2 cellular contexts compared by ENCODE assay signal in the genomic region with DNA sequence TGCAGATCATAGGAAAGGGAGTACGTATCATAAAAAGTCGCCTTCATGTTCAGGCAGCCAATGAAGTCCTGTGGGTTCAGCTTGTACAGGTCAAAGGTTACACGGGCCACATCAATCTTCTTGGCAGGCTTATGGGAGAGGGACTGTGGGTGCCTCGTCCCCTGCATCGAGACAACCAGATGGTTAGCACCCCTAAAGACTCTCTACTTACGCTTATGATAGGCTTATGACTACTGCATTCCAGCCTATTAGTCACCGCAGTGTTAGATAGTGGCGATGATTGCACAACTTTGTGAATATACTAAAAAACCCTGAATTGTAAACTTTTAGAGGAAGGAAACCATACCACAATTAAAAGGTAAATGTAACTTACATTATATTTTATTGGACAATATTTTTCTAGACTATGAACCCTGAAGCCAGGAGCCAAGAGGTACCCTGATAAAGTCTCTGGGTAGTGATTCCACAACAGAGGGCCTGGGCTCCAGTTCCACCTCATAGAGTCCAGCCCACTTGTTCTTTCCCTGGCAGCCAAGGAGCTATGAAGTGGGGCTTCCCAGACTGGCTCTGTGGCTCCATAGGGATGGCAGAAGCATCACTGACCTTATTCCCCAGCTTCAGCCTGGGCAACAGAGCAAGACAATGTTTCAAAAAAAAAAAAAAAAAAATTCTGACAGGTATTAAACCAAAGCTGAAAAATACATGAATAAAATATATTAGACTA.
TF ChIP-seq lines count a peak whose summit lies in the region.

No MANE protein-coding gene starts in this region.

TF ChIP-seq in SK-N-SH, 30 proteins besides CTCF, POLR2A, EP300 and RAD21 (continued from another document):
- TF ChIP-seq, protein P1, sequence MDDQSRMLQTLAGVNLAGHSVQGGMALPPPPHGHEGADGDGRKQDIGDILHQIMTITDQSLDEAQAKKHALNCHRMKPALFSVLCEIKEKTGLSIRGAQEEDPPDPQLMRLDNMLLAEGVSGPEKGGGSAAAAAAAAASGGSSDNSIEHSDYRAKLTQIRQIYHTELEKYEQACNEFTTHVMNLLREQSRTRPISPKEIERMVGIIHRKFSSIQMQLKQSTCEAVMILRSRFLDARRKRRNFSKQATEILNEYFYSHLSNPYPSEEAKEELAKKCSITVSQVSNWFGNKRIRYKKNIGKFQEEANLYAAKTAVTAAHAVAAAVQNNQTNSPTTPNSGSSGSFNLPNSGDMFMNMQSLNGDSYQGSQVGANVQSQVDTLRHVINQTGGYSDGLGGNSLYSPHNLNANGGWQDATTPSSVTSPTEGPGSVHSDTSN (IDR thresholded peaks at IDR 0.05) = 0 out of 2 replicates have a peak, but pooled peaks have one; percentile 5
- TF ChIP-seq, protein P2, sequence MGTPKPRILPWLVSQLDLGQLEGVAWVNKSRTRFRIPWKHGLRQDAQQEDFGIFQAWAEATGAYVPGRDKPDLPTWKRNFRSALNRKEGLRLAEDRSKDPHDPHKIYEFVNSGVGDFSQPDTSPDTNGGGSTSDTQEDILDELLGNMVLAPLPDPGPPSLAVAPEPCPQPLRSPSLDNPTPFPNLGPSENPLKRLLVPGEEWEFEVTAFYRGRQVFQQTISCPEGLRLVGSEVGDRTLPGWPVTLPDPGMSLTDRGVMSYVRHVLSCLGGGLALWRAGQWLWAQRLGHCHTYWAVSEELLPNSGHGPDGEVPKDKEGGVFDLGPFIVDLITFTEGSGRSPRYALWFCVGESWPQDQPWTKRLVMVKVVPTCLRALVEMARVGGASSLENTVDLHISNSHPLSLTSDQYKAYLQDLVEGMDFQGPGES (IDR thresholded peaks at IDR 0.05; ENCODE audit: low read depth, low read length) = no peak
- TF ChIP-seq FOSL2 (IDR thresholded peaks at IDR 0.05; ENCODE audit: borderline replicate concordance, low read depth) = peak; percentile 67; the same call in 1 of the 2 replicates
- no peak for TF ChIP-seq TAF1 (IDR thresholded peaks at IDR 0.05; ENCODE audit: borderline replicate concordance, low read depth, low read length)
- peak; percentile 38; the same call in 1 of the 2 replicates for TF ChIP-seq TCF12 (IDR thresholded peaks at IDR 0.05)
- TF ChIP-seq CHD2 (IDR thresholded peaks at IDR 0.05; ENCODE audit: low read length, partially characterized antibody) = no peak
- TF ChIP-seq MEF2A (IDR thresholded peaks at IDR 0.05; ENCODE audit: borderline replicate concordance, low read depth) = no peak

TF ChIP-seq in SK-N-SH treated with all-trans-retinoic acid at 6 μM for 48 hours, 23 proteins besides CTCF, POLR2A, EP300 and RAD21:
- TF ChIP-seq, protein P3, sequence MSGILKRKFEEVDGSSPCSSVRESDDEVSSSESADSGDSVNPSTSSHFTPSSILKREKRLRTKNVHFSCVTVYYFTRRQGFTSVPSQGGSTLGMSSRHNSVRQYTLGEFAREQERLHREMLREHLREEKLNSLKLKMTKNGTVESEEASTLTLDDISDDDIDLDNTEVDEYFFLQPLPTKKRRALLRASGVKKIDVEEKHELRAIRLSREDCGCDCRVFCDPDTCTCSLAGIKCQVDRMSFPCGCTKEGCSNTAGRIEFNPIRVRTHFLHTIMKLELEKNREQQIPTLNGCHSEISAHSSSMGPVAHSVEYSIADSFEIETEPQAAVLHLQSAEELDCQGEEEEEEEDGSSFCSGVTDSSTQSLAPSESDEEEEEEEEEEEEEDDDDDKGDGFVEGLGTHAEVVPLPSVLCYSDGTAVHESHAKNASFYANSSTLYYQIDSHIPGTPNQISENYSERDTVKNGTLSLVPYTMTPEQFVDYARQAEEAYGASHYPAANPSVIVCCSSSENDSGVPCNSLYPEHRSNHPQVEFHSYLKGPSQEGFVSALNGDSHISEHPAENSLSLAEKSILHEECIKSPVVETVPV (CRISPR knock-in tag; IDR thresholded peaks at IDR 0.05) = no peak
- TF ChIP-seq, protein P4, sequence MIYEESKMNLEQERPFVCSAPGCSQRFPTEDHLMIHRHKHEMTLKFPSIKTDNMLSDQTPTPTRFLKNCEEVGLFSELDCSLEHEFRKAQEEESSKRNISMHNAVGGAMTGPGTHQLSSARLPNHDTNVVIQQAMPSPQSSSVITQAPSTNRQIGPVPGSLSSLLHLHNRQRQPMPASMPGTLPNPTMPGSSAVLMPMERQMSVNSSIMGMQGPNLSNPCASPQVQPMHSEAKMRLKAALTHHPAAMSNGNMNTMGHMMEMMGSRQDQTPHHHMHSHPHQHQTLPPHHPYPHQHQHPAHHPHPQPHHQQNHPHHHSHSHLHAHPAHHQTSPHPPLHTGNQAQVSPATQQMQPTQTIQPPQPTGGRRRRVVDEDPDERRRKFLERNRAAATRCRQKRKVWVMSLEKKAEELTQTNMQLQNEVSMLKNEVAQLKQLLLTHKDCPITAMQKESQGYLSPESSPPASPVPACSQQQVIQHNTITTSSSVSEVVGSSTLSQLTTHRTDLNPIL (CRISPR knock-in tag; IDR thresholded peaks at IDR 0.05; ENCODE audit: low read depth) = no peak
- TF ChIP-seq RARB (CRISPR knock-in tag; IDR thresholded peaks at IDR 0.05) = no peak
- no peak for TF ChIP-seq ESRRG (CRISPR knock-in tag; IDR thresholded peaks at IDR 0.05)
- no peak for TF ChIP-seq SNAI2 (CRISPR knock-in tag; IDR thresholded peaks at IDR 0.05)
- TF ChIP-seq, protein P5, sequence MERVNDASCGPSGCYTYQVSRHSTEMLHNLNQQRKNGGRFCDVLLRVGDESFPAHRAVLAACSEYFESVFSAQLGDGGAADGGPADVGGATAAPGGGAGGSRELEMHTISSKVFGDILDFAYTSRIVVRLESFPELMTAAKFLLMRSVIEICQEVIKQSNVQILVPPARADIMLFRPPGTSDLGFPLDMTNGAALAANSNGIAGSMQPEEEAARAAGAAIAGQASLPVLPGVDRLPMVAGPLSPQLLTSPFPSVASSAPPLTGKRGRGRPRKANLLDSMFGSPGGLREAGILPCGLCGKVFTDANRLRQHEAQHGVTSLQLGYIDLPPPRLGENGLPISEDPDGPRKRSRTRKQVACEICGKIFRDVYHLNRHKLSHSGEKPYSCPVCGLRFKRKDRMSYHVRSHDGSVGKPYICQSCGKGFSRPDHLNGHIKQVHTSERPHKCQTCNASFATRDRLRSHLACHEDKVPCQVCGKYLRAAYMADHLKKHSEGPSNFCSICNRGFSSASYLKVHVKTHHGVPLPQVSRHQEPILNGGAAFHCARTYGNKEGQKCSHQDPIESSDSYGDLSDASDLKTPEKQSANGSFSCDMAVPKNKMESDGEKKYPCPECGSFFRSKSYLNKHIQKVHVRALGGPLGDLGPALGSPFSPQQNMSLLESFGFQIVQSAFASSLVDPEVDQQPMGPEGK (CRISPR knock-in tag; IDR thresholded peaks at IDR 0.05; ENCODE audit: borderline replicate concordance) = no peak
- TF ChIP-seq PPARA (CRISPR knock-in tag; IDR thresholded peaks at IDR 0.05; ENCODE audit: borderline replicate concordance) = no peak
- no peak for TF ChIP-seq GLIS3 (CRISPR knock-in tag; IDR thresholded peaks at IDR 0.05)
- no peak for TF ChIP-seq ISL1 (CRISPR knock-in tag; IDR thresholded peaks at IDR 0.05)
- TF ChIP-seq TCF4 (CRISPR knock-in tag; IDR thresholded peaks at IDR 0.05; ENCODE audit: borderline replicate concordance) = no peak
TF ChIP-seq in SK-N-SH treated with all-trans-retinoic acid at 6 μM for 48 hours: peak in this region for 0.
